In genomic region chr2:232852081-232852480, GRCh38 we compare ENCODE assay signal across 7 cellular contexts. TPM values are rescaled to one million over a fixed set of nuclear protein-coding genes. Genes with fewer than 3 reads are reported as not detected.
DNase-seq lines count a peak whose midpoint lies in the region; TF ChIP-seq lines count a peak whose summit lies in the region.
"Not testable (repeated sequence)": the region's sequence is repeated elsewhere in the genome, so short reads cannot be mapped to it uniquely, and the experiment has no call there.

No MANE protein-coding gene starts in this region.

- not testable (repeated sequence) for TF ChIP-seq CTCF in chondrocyte (IDR thresholded peaks at IDR 0.05)

- peaks cover 14% of the 10 kb centered on the region for H3K4me1 ChIP-seq in GM23248 (ENCODE audit: insufficient read depth)
- H3K4me1 ChIP-seq in trophoblast cell (ENCODE audit: control insufficient read depth in 1 of 2, insufficient read depth in 2 of 2, low read length in 2 of 2), result not testable (repeated sequence)
- H3K4me1 ChIP-seq in skeletal muscle tissue (ENCODE audit: control insufficient read depth in 3 of 3, insufficient read depth in 3 of 3, low read length in 3 of 3), result peaks cover 6 to 27% (median 20%) of the 10 kb centered on the region in 3 donors

- not testable (repeated sequence) for H3K79me1 ChIP-seq in trophoblast cell (ENCODE audit: low read length)

- H3K14ac ChIP-seq in trophoblast cell (ENCODE audit: low read length), result not testable (repeated sequence)

- H3K79me2 ChIP-seq in GM23248 (ENCODE audit: insufficient read depth); trophoblast cell (ENCODE audit: control insufficient read depth, insufficient read depth, low read length, poor library complexity): not testable (repeated sequence)

- not testable (repeated sequence) for H3K27ac ChIP-seq in GM23248; trophoblast cell (ENCODE audit: low read depth, low read length)
- peak overlapping the region; percentile 16 for H3K27ac ChIP-seq in skeletal muscle tissue (ENCODE audit: low read depth, low read length)

- H2AFZ ChIP-seq in GM23248; trophoblast cell (ENCODE audit: insufficient read depth, low read length, poor library complexity): not testable (repeated sequence)

- not testable (repeated sequence) for H4K91ac ChIP-seq in trophoblast cell (ENCODE audit: low read depth, low read length)

- H3K4me1 Mint-ChIP-seq in activated T-helper 1 cell treated with anti-CD3 and anti-CD28 coated beads, Interleukin-12 subunit alpha, Interleukin-12 subunit beta, Interleukin-2, Interleukin-4 antibody, amounts not matched to agents 30 ng/mL and 10 ng/mL and 1 ng/mL, durations not matched to agents 14 hours and 24 hours and 36 hours (ENCODE audit: low read depth), result not testable (repeated sequence)
- peaks cover 41% of the 10 kb centered on the region for H3K4me1 Mint-ChIP-seq in chondrocyte (ENCODE audit: low read depth)

- not testable (repeated sequence) for H3K9ac ChIP-seq in GM23248; trophoblast cell (ENCODE audit: low read length); skeletal muscle tissue (ENCODE audit: low read depth in 1 of 3, low read length in 3 of 3)

- H2BK5ac ChIP-seq in trophoblast cell (ENCODE audit: low read depth, low read length, poor library complexity), result not testable (repeated sequence)

- H3K23ac ChIP-seq in trophoblast cell (ENCODE audit: low read length), result not testable (repeated sequence)

- H4K12ac ChIP-seq in trophoblast cell (ENCODE audit: low read depth, low read length), result not testable (repeated sequence)

- H3K4me2 ChIP-seq in GM23248 (ENCODE audit: unreplicated experiment); trophoblast cell (ENCODE audit: low read length): not testable (repeated sequence)

- DNase-seq in A172 (ENCODE audit: low spot score), result peak; percentile 23
- peak; percentile 12 for DNase-seq in GM23248
- peak; percentile 75 for DNase-seq in RPMI7951 (ENCODE audit: low read depth)
- DNase-seq in activated T-helper 1 cell treated with anti-CD3 and anti-CD28 coated beads, Interleukin-12 subunit alpha, Interleukin-12 subunit beta, Interleukin-2, Interleukin-4 antibody, amounts not matched to agents 30 ng/mL and 10 ng/mL and 1 ng/mL, durations not matched to agents 14 hours and 24 hours and 36 hours (ENCODE audit: low spot score); chondrocyte (ENCODE audit: low spot score): not testable (repeated sequence)
- DNase-seq in trophoblast cell, result peak; percentile 15 to 39

- H2AK5ac ChIP-seq in trophoblast cell (ENCODE audit: low read length), result not testable (repeated sequence)

- H3K27ac Mint-ChIP-seq in activated T-helper 1 cell treated with anti-CD3 and anti-CD28 coated beads, Interleukin-12 subunit alpha, Interleukin-12 subunit beta, Interleukin-2, Interleukin-4 antibody, amounts not matched to agents 30 ng/mL and 10 ng/mL and 1 ng/mL, durations not matched to agents 14 hours and 24 hours and 36 hours, result peak overlapping the region; percentile 66
- peak overlapping the region; percentile 61 for H3K27ac Mint-ChIP-seq in chondrocyte (ENCODE audit: unreplicated experiment)

- peaks cover 35% of the 10 kb centered on the region for H3K36me3 ChIP-seq in GM23248 (ENCODE audit: low read depth)
- peaks cover 33 to 45% of the 10 kb centered on the region in 2 experiments for H3K36me3 ChIP-seq in trophoblast cell (ENCODE audit: control insufficient read depth in 1 of 2, insufficient read depth in 2 of 2, low read length in 2 of 2)
- peaks cover 16 to 54% (median 51%) of the 10 kb centered on the region in 3 donors for H3K36me3 ChIP-seq in skeletal muscle tissue (ENCODE audit: control insufficient read depth in 3 of 3, insufficient read depth in 3 of 3, low read length in 3 of 3)

- H3K27me3 Mint-ChIP-seq in activated T-helper 1 cell treated with anti-CD3 and anti-CD28 coated beads, Interleukin-12 subunit alpha, Interleukin-12 subunit beta, Interleukin-2, Interleukin-4 antibody, amounts not matched to agents 30 ng/mL and 10 ng/mL and 1 ng/mL, durations not matched to agents 14 hours and 24 hours and 36 hours (ENCODE audit: insufficient read depth); chondrocyte (ENCODE audit: low read depth): not testable (repeated sequence)

- intact Hi-C loops in activated T-helper 1 cell treated with anti-CD3 and anti-CD28 coated beads, Interleukin-12 subunit alpha, Interleukin-12 subunit beta, Interleukin-2, Interleukin-4 antibody, amounts not matched to agents 30 ng/mL and 10 ng/mL and 1 ng/mL, durations not matched to agents 14 hours and 24 hours and 36 hours (cut with micrococcal nuclease), result loop anchor here (2.0 to 5.0 kb wide), 2 partner anchors 177 to 415 kb away; no protein-coding TSS in a partner anchor

- not testable (repeated sequence) for H3K27me3 ChIP-seq in GM23248 (replicated peaks; ENCODE audit: insufficient read depth); trophoblast cell (ENCODE audit: insufficient read depth, low read length); skeletal muscle tissue (ENCODE audit: control insufficient read depth in 3 of 3, insufficient read depth in 3 of 3, low read length in 3 of 3)

- not testable (repeated sequence) for H3K9me3 Mint-ChIP-seq in activated T-helper 1 cell treated with anti-CD3 and anti-CD28 coated beads, Interleukin-12 subunit alpha, Interleukin-12 subunit beta, Interleukin-2, Interleukin-4 antibody, amounts not matched to agents 30 ng/mL and 10 ng/mL and 1 ng/mL, durations not matched to agents 14 hours and 24 hours and 36 hours; chondrocyte (ENCODE audit: low read depth)

- H3K4me3 Mint-ChIP-seq in activated T-helper 1 cell treated with anti-CD3 and anti-CD28 coated beads, Interleukin-12 subunit alpha, Interleukin-12 subunit beta, Interleukin-2, Interleukin-4 antibody, amounts not matched to agents 30 ng/mL and 10 ng/mL and 1 ng/mL, durations not matched to agents 14 hours and 24 hours and 36 hours; chondrocyte (ENCODE audit: unreplicated experiment): not testable (repeated sequence)

- H3K9me2 ChIP-seq in GM23248 (ENCODE audit: insufficient read depth), result not testable (repeated sequence)

- peaks cover 11% of the 10 kb centered on the region; the same call in 1 of the 2 replicates for H3F3A ChIP-seq in GM23248 (ENCODE audit: insufficient read depth)

- in situ Hi-C loops in GM23248 (cut with MboI), result loop anchor here (10.0 kb wide), 2 partner anchors 203 to 393 kb away; no protein-coding TSS in a partner anchor

- H4K20me1 ChIP-seq in GM23248 (ENCODE audit: insufficient read depth), result not testable (repeated sequence)

- WGBS in GM23248 (ENCODE audit: low coverage in 1 of 2, low lambda C conversion rate in 2 of 2, missing lambda C conversion rate in 2 of 2), 2 experiments, result 81 to 84% methylated on average over 11 of the region's 11 CpGs
- WGBS in trophoblast cell (ENCODE audit: extremely low coverage, insufficient coverage, insufficient read length), result no CpG with 5 or more reads among the region's 11 CpGs

- H3K36me3 Mint-ChIP-seq in activated T-helper 1 cell treated with anti-CD3 and anti-CD28 coated beads, Interleukin-12 subunit alpha, Interleukin-12 subunit beta, Interleukin-2, Interleukin-4 antibody, amounts not matched to agents 30 ng/mL and 10 ng/mL and 1 ng/mL, durations not matched to agents 14 hours and 24 hours and 36 hours (ENCODE audit: low read depth), result peaks cover 39% of the 10 kb centered on the region
- H3K36me3 Mint-ChIP-seq in chondrocyte (ENCODE audit: low read depth), result peaks cover 23% of the 10 kb centered on the region

- H3K4ac ChIP-seq in trophoblast cell (ENCODE audit: low read depth, low read length), result not testable (repeated sequence)

- H2BK120ac ChIP-seq in trophoblast cell (ENCODE audit: insufficient read depth, low read length, poor library complexity), result not testable (repeated sequence)

- not testable (repeated sequence) for H3K18ac ChIP-seq in trophoblast cell (ENCODE audit: low read length)

- not testable (repeated sequence) for H2BK12ac ChIP-seq in trophoblast cell (ENCODE audit: low read length)

- not testable (repeated sequence) for H3K9me3 ChIP-seq in GM23248 (ENCODE audit: low read depth); trophoblast cell (ENCODE audit: insufficient read depth, low read depth, low read length); skeletal muscle tissue (ENCODE audit: control insufficient read depth in 3 of 3, low read length in 3 of 3)

- H4K8ac ChIP-seq in trophoblast cell (ENCODE audit: low read depth, low read length), result not testable (repeated sequence)

- H3K4me3 ChIP-seq in GM23248; trophoblast cell (ENCODE audit: low read depth, low read length); skeletal muscle tissue (ENCODE audit: low read length in 3 of 3): not testable (repeated sequence)

RNA-seq across cellular contexts. Expression of gene SNORC, which starts 18.0 kb away (rescaled TPM):
- 0.17 and 0.86 TPM in 2 replicates for total RNA-seq in A172 (2014; rRNA removed; shearing (Covaris generic))
- 0.63 TPM in 1 of 2 replicates, not detected in the other for total RNA-seq in GM23248 (2014; rRNA removed; shearing (Covaris generic))
- polyA plus RNA-seq in GM23248 (2016; fragmentation: Nextera tagmentation; extraction: Ambion mirVana), result 0.39 TPM in 1 of 2 replicates, not detected in the other
- total RNA-seq in RPMI7951 (2014; rRNA removed; shearing (Covaris generic)), result 0.24 and 0.98 TPM in 2 replicates
- total RNA-seq in activated T-helper 1 cell treated with anti-CD3 and anti-CD28 coated beads, Interleukin-12 subunit alpha, Interleukin-12 subunit beta, Interleukin-2, Interleukin-4 antibody, amounts not matched to agents 30 ng/mL and 10 ng/mL and 1 ng/mL, durations not matched to agents 14 hours and 24 hours and 36 hours, result 0.98 and 1.8 TPM in 2 replicates
- total RNA-seq in chondrocyte (2.1 to 3.4 TPM (median 2.2 TPM) in 3 replicates), skeletal muscle tissue (under 0.01 TPM)
- 2.8 and 3.2 TPM in 2 replicates for polyA plus RNA-seq in trophoblast cell (2013)
